Comparison of ENCODE assay signal across 13 cellular contexts in the genomic region with DNA sequence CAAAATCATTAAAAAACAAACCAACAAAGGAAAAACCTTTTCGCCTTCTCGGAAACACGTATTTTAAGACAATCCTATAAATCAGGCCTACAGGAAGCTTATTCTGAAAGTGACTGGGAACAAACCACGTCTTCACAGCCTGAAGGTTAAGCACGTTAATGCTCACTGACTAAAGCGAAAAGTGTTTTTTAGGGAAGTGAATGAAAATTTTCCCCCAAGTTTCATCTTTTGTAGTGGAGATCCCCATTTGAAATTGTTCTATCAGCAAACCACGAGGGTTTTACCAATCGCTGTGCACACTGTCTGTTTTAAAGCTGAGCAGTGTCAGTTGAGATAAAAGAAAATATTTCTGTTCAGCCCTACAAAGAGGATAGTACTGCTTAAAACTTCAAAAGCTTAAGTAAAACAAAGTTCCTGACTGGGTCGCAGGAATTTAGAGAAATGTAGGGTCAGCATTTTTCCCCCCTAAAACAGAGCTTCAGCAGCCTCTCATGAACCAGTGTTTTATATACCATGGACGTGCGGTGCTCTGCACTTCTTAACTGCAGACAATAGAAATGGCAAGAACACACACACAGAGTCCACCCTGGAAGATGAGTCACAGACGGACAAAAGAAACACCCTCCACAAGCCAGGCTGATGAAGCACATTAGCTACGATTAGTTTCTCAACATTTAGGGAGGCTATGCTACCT. TPM values are rescaled to one million over a fixed set of nuclear protein-coding genes. Genes with fewer than 3 reads are reported as not detected.
DNase-seq lines count a peak whose midpoint lies in the region; ATAC-seq and TF ChIP-seq lines count a peak whose summit lies in the region.
"Had no signal": no experiment of that assay in that cellular context is flagged by ENCODE, and none has a peak within 500 bp of the region (broad histone marks: within the 10 kb centered on the region; RNA-seq: fewer than 3 reads in every experiment).

No MANE protein-coding gene starts in this region.

- TF ChIP-seq CTCF in cardiac fibroblast (IDR thresholded peaks at IDR 0.05; ENCODE audit: low read depth, low read length) (no peak), left lung (IDR thresholded peaks at IDR 0.05) (no peak), gastroesophageal sphincter (IDR thresholded peaks at IDR 0.05) (no peak)

- H3K36me3 ChIP-seq in left lung (no peaks in the 10 kb centered on the region), gastroesophageal sphincter (no peaks in the 10 kb centered on the region)

- H3K27me3 ChIP-seq in left lung (peaks cover 0 to 2% of the 10 kb centered on the region in 2 donors), gastroesophageal sphincter (no peaks in the 10 kb centered on the region)

- H3K4me1 ChIP-seq in left lung, result peaks cover 0 to 9% of the 10 kb centered on the region in 2 donors
- H3K4me1 ChIP-seq in gastroesophageal sphincter, result peaks cover 0 to 13% (median 0%) of the 10 kb centered on the region in 3 donors

- intact Hi-C loops in left lung (cut with DNase I), result no loop called here

- WGBS in gastroesophageal sphincter (ENCODE audit: low coverage in 1 of 2), 2 donors, result 58 to 72% methylated on average over 13 of the region's 13 CpGs

- no peak for TF ChIP-seq EP300 in gastroesophageal sphincter (IDR thresholded peaks at IDR 0.05)

- ATAC-seq in left lung, result peak; percentile 13
- no peak for ATAC-seq in gastroesophageal sphincter
- ATAC-seq: Panc1 had no signal

- DNase-seq in DMS53 (lab: John Stamatoyannopoulos, UW) (peak; percentile 15), DMS53 treated with DMSO at 0.1 percent for 48 hours (lab: John Stamatoyannopoulos, UW; ENCODE audit: unreplicated experiment) (no peak), cardiac fibroblast (ENCODE audit: low read depth in 2 of 2) (peak; percentile 73 to 89), left lung (no peak), DMS 273 treated with DMSO at 0.1 percent for 48 hours (lab: John Stamatoyannopoulos, UW) (no peak), ecto neural progenitor cell (ENCODE audit: low spot score) (no peak)
- no peak for DNase-seq in activated CD4-positive, alpha-beta T cell treated with anti-CD3 and anti-CD28 coated beads for 1 hour
- DNase-seq: activated effector memory CD4-positive, alpha-beta T cell treated with Interleukin-2 at 50 U/mL for 16 hours; effector memory CD4-positive, alpha-beta T cell; NCI-H1436 had no signal

- H3K4me3 ChIP-seq in cardiac fibroblast (replicated peaks in 1 of 2; ENCODE audit: low read depth in 2 of 2, low read length in 2 of 2), result no peak overlapping the region
- H3K4me3 ChIP-seq in left lung, result no peak overlapping the region
- no peak overlapping the region for H3K4me3 ChIP-seq in gastroesophageal sphincter

- no peak for TF ChIP-seq POLR2A in gastroesophageal sphincter (IDR thresholded peaks at IDR 0.05)

- H3K27ac ChIP-seq in left lung (no peak overlapping the region), gastroesophageal sphincter (no peak overlapping the region)
- H3K27ac ChIP-seq: 22Rv1 had no signal

- H3K9me3 ChIP-seq in left lung, result no peaks in the 10 kb centered on the region
- H3K9me3 ChIP-seq in gastroesophageal sphincter, result no peaks in the 10 kb centered on the region

RNA-seq across cellular contexts. Expression of a gene that starts 34.9 kb away (rescaled TPM):
- total RNA-seq in left lung, result 10 to 100 TPM; 24.4 to 25.7 TPM
- total RNA-seq in gastroesophageal sphincter, result 10 to 100 TPM in 1 of 4 donors, 1 to 10 TPM in 3; 6.2 to 10.8 (median 7.8) TPM

Comparison
In these comparisons a context has a peak if more than half of its experiments do, and no peak if none do; other contexts are left out.
1. DNase-seq: peak in DMS53 (single experiment) and cardiac fibroblast (2 of 2); none in DMS53 treated with DMSO at 0.1 percent for 48 hours (single experiment), left lung (0 of 2), activated CD4-positive, alpha-beta T cell treated with anti-CD3 and anti-CD28 coated beads for 1 hour (single experiment), DMS 273 treated with DMSO at 0.1 percent for 48 hours (single experiment) and ecto neural progenitor cell (single experiment).